Comparison of ENCODE assay signal across 12 cellular contexts in the genomic region with DNA sequence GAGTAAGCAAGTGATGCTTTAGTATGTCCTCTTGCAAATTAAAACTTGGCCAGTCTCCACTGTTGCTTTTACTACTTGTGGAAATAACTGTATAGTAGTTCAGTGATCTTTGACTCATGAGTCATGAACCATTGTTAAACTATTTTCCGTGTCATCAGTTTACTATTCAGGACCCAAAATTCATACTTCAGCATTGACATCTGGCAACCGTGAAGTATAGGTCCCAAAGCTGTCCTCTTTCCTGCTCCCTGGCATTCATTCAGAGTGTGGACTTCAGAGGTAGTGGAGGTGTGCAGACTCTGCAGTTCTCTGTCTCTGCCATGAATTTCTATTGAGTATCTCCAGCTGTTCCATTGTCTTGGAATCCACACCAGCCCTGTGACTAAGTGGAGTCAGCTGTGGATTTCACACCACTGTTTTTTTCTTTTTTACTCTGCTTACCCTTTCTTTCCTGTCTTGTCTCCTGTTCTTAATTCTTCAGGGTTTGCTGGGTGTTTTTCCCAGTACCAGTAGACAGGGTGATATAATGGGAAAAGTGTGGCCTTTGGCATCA. TPM values are rescaled to one million over a fixed set of nuclear protein-coding genes. Genes with fewer than 3 reads are reported as not detected.
DNase-seq lines count a peak whose midpoint lies in the region; ATAC-seq and TF ChIP-seq lines count a peak whose summit lies in the region.
"Had no signal": no experiment of that assay in that cellular context is flagged by ENCODE, and none has a peak within 500 bp of the region (broad histone marks: within the 10 kb centered on the region; RNA-seq: fewer than 3 reads in every experiment).

No MANE protein-coding gene starts in this region.

- H3K27me3 ChIP-seq in adipocyte (replicated peaks; ENCODE audit: control insufficient read depth, insufficient read depth, low read length) = no peaks in the 10 kb centered on the region

- no peaks in the 10 kb centered on the region for H3K36me3 ChIP-seq in adipocyte (ENCODE audit: control insufficient read depth, insufficient read depth, low read length, severe bottlenecking)

- H3K9me3 ChIP-seq in adipocyte (ENCODE audit: control insufficient read depth, low read length) = no peaks in the 10 kb centered on the region

- peaks cover 10% of the 10 kb centered on the region for H3K4me1 ChIP-seq in adipocyte (ENCODE audit: control insufficient read depth, insufficient read depth, low read length)

- H3K4me3 ChIP-seq in HFF-Myc (replicated peaks; ENCODE audit: low read depth, low read length) (no peak overlapping the region), adipocyte (ENCODE audit: low read length) (no peak overlapping the region), foreskin fibroblast (ENCODE audit: low read depth in 1 of 2, low read length in 2 of 2) (no peak overlapping the region)

- peak; percentile 39 for DNase-seq in HFF-Myc (ENCODE audit: extremely low read depth, low read depth)
- DNase-seq in adipocyte (ENCODE audit: low read depth) = peak; percentile 30
- DNase-seq in foreskin fibroblast = peak; percentile 73 to 89
- DNase-seq in renal cortical epithelial cell (ENCODE audit: low read depth) = peak; percentile 72
- no peak for DNase-seq in cerebellar cortex (ENCODE audit: low spot score)
- DNase-seq in cardiac septum (ENCODE audit: low spot score) = no peak
- no peak for DNase-seq in NCI-H2227 treated with DMSO at 0.1 percent for 48 hours (lab: John Stamatoyannopoulos, UW)
- DNase-seq: activated CD4-positive, alpha-beta T cell treated with anti-CD3 and anti-CD28 coated beads, Interleukin-2, amount 50 U/mL, for 4 hours; activated naive CD4-positive, alpha-beta T cell treated with anti-CD3 and anti-CD28 coated beads, Interleukin-2, amount 50 U/mL, for 16 hours; NCI-H510A treated with DMSO at 0.1 percent for 48 hours; stimulated activated CD4-positive, alpha-beta T cell treated with anti-CD3 and anti-CD28 coated beads, Interleukin-2, amount 100 ng/mL, for 24 hours had no signal

- intact Hi-C loops in cardiac septum (cut with DNase I) = no loop called here

- TF ChIP-seq CTCF in HFF-Myc (IDR thresholded peaks at IDR 0.05; ENCODE audit: low read depth, low read length, missing control alignments) = no peak
- no peak for TF ChIP-seq CTCF in foreskin fibroblast (IDR thresholded peaks at IDR 0.05; ENCODE audit: low read depth, low read length)

- no peak for ATAC-seq in HG03097 (IDR thresholded peaks at IDR 0.05; ENCODE audit: low FRiP score, unreplicated experiment)

- H3K9ac ChIP-seq in adipocyte (ENCODE audit: low read length) = no peak overlapping the region

RNA-seq across cellular contexts. Expression of a gene that starts 7.5 kb away (rescaled TPM):
- total RNA-seq in renal cortical epithelial cell (17.1 and 17.2 TPM in 2 replicates), cardiac septum (8.8 TPM)

Comparison
In these comparisons a context has a peak if more than half of its experiments do, and no peak if none do; other contexts are left out.
1. DNase-seq: peak in HFF-Myc (single experiment), adipocyte (single experiment), foreskin fibroblast (2 of 2) and renal cortical epithelial cell (single experiment); none in cerebellar cortex (single experiment), cardiac septum (single experiment) and NCI-H2227 treated with DMSO at 0.1 percent for 48 hours (single experiment).